In genomic region chr3:18968120-18968519, GRCh38 we compare ENCODE assay signal across 14 cellular contexts.
DNase-seq lines count a peak whose midpoint lies in the region; ATAC-seq and TF ChIP-seq lines count a peak whose summit lies in the region.
"Had no signal": no experiment of that assay in that cellular context is flagged by ENCODE, and none has a peak within 500 bp of the region (broad histone marks: within the 10 kb centered on the region; RNA-seq: fewer than 3 reads in every experiment).

No MANE protein-coding gene starts in this region.

- no peak overlapping the region for H2AK5ac ChIP-seq in trophoblast cell (ENCODE audit: low read length)

- no peak overlapping the region for H2BK12ac ChIP-seq in trophoblast cell (ENCODE audit: low read length)

- H3K4ac ChIP-seq in trophoblast cell (ENCODE audit: low read depth, low read length) = no peak overlapping the region

- no peak overlapping the region for H3K9ac ChIP-seq in DND-41 (ENCODE audit: low read depth, low read length)
- no peak overlapping the region for H3K9ac ChIP-seq in trophoblast cell (ENCODE audit: low read length)

- H3K36me3 ChIP-seq in DND-41 (ENCODE audit: insufficient read depth, low read length) = no peaks in the 10 kb centered on the region
- no peaks in the 10 kb centered on the region for H3K36me3 ChIP-seq in OCI-LY7 (ENCODE audit: insufficient read depth, low read length)
- no peaks in the 10 kb centered on the region for H3K36me3 ChIP-seq in trophoblast cell (ENCODE audit: control insufficient read depth in 1 of 2, insufficient read depth in 2 of 2, low read length in 2 of 2)
- no peaks in the 10 kb centered on the region for H3K36me3 ChIP-seq in GM23338 (ENCODE audit: insufficient read depth)

- H2AFZ ChIP-seq in DND-41 (ENCODE audit: low read depth, low read length) (0 out of 2 replicates have a peak overlapping the region, but pooled peaks have one; percentile 11), OCI-LY7 (ENCODE audit: low read length) (peak overlapping the region; percentile 55), trophoblast cell (ENCODE audit: insufficient read depth, low read length, poor library complexity) (no peak overlapping the region), GM23338 (no peak overlapping the region)

- H3K79me2 ChIP-seq in DND-41 (ENCODE audit: insufficient read depth, low read length) (no peaks in the 10 kb centered on the region), OCI-LY7 (ENCODE audit: insufficient read depth, low read depth, low read length) (no peaks in the 10 kb centered on the region), trophoblast cell (ENCODE audit: control insufficient read depth, insufficient read depth, low read length, poor library complexity) (no peaks in the 10 kb centered on the region), GM23338 (replicated peaks; ENCODE audit: insufficient read depth) (no peaks in the 10 kb centered on the region)

- ATAC-seq in DND-41 (ENCODE audit: insufficient read depth, low read depth) = no peak
- no peak for ATAC-seq in GM23338
- ATAC-seq: HCT116 had no signal

- H3K4me3 Mint-ChIP-seq in GM23338 = no peak overlapping the region
- H3K4me3 Mint-ChIP-seq: B cell; CD4-positive, alpha-beta T cell had no signal

- H3K27me3 ChIP-seq in DND-41 (ENCODE audit: insufficient read depth, low read length, poor library complexity) (no peaks in the 10 kb centered on the region), trophoblast cell (ENCODE audit: insufficient read depth, low read length) (no peaks in the 10 kb centered on the region), GM23338 (ENCODE audit: insufficient read depth) (no peaks in the 10 kb centered on the region)

- no peak overlapping the region for H3K27ac Mint-ChIP-seq in GM23338
- H3K27ac Mint-ChIP-seq: B cell; CD4-positive, alpha-beta T cell had no signal

- TF ChIP-seq CTCF in DND-41 (IDR thresholded peaks at IDR 0.05; ENCODE audit: borderline replicate concordance, extremely low read depth, low read length, poor library complexity, severe bottlenecking) = no peak
- TF ChIP-seq CTCF in OCI-LY7 (conservative IDR thresholded peaks at IDR 0.05; ENCODE audit: low read length) = no peak
- no peak for TF ChIP-seq CTCF in epithelial cell of esophagus (IDR thresholded peaks at IDR 0.05; ENCODE audit: insufficient read depth, low read depth, low read length, missing control alignments)
- no peak for TF ChIP-seq CTCF in GM23338 (conservative IDR thresholded peaks at IDR 0.05; ENCODE audit: low read depth in 2 of 2)

- peaks cover 10% of the 10 kb centered on the region; the same call in 2 of the 3 replicates for H3K9me3 Mint-ChIP-seq in GM23338

- no peak overlapping the region for H3K14ac ChIP-seq in trophoblast cell (ENCODE audit: low read length)

- H4K91ac ChIP-seq in trophoblast cell (ENCODE audit: low read depth, low read length) = no peak overlapping the region

- H3K23ac ChIP-seq in trophoblast cell (ENCODE audit: low read length) = no peak overlapping the region

- H3K4me3 ChIP-seq in DND-41 (ENCODE audit: low read depth in 1 of 2, low read length in 2 of 2) (no peak overlapping the region), OCI-LY7 (ENCODE audit: low read depth, low read length, poor library complexity, severe bottlenecking) (no peak overlapping the region), epithelial cell of esophagus (ENCODE audit: low read length) (no peak overlapping the region), trophoblast cell (ENCODE audit: low read depth, low read length) (no peak overlapping the region), GM23338 (no peak overlapping the region)

- H3K4me1 Mint-ChIP-seq in GM23338 = peaks cover 6% of the 10 kb centered on the region
- H3K4me1 Mint-ChIP-seq: B cell had no signal

- H3K79me1 ChIP-seq in trophoblast cell (ENCODE audit: low read length) = no peaks in the 10 kb centered on the region

- no peak overlapping the region for H4K12ac ChIP-seq in trophoblast cell (ENCODE audit: low read depth, low read length)

- H3K4me1 ChIP-seq in DND-41 (ENCODE audit: insufficient read depth, low read length) = peaks cover 26% of the 10 kb centered on the region
- no peaks in the 10 kb centered on the region for H3K4me1 ChIP-seq in OCI-LY7 (ENCODE audit: insufficient read depth, low read length, poor library complexity, severe bottlenecking)
- peaks cover 0 to 2% of the 10 kb centered on the region in 2 experiments for H3K4me1 ChIP-seq in trophoblast cell (ENCODE audit: control insufficient read depth in 1 of 2, insufficient read depth in 2 of 2, low read length in 2 of 2)
- no peaks in the 10 kb centered on the region; the same call in 1 of the 2 replicates for H3K4me1 ChIP-seq in GM23338 (ENCODE audit: insufficient read depth)

- H4K20me1 ChIP-seq in DND-41 (ENCODE audit: insufficient read depth, low read length) = no peaks in the 10 kb centered on the region
- no peaks in the 10 kb centered on the region for H4K20me1 ChIP-seq in OCI-LY7 (ENCODE audit: insufficient read depth, low read length)
- H4K20me1 ChIP-seq in GM23338 (replicated peaks; ENCODE audit: insufficient read depth) = no peaks in the 10 kb centered on the region

- H3K9me2 ChIP-seq in OCI-LY7 (ENCODE audit: insufficient read depth, low read length) (no peaks in the 10 kb centered on the region), GM23338 (ENCODE audit: insufficient read depth) (no peaks in the 10 kb centered on the region)

- H2BK5ac ChIP-seq in trophoblast cell (ENCODE audit: low read depth, low read length, poor library complexity) = no peak overlapping the region

- CTCF ChIA-PET in OCI-LY7 (lab: Charles Lee; ENCODE audit: unreplicated experiment) = no interaction called here

- intact Hi-C loops in OCI-LY7 (cut with micrococcal nuclease; ENCODE audit: unreplicated experiment) = no loop called here

- peaks cover 5% of the 10 kb centered on the region for H3K27me3 Mint-ChIP-seq in GM23338 (ENCODE audit: insufficient read depth, low read depth, poor library complexity)
- H3K27me3 Mint-ChIP-seq: B cell had no signal

- no peak overlapping the region for H2BK120ac ChIP-seq in trophoblast cell (ENCODE audit: insufficient read depth, low read length, poor library complexity)

- H3K18ac ChIP-seq in trophoblast cell (ENCODE audit: low read length) = no peak overlapping the region

- no CpG with 5 or more reads among the region's 3 CpGs for WGBS in trophoblast cell (ENCODE audit: extremely low coverage, insufficient coverage, insufficient read length)

- POLR2A ChIA-PET in OCI-LY7 (lab: Charles Lee) = interaction anchor here (0.6 to 0.7 kb wide), 2 partner anchors 11 to 177 kb away, joined by 3 to 5 read pairs; no protein-coding TSS in a partner anchor

- H3F3A ChIP-seq in GM23338 (replicated peaks; ENCODE audit: low read depth) = no peaks in the 10 kb centered on the region

- H3K4me2 ChIP-seq in DND-41 (ENCODE audit: insufficient read depth, low read length) = no peak overlapping the region
- H3K4me2 ChIP-seq in OCI-LY7 (ENCODE audit: low read length) = no peak overlapping the region
- no peak overlapping the region for H3K4me2 ChIP-seq in trophoblast cell (ENCODE audit: low read length)
- no peak overlapping the region for H3K4me2 ChIP-seq in GM23338

- peaks cover 10% of the 10 kb centered on the region; the same call in 2 of the 3 replicates for H3K36me3 Mint-ChIP-seq in GM23338 (ENCODE audit: low read depth)

- DNase-seq in DND-41 = no peak
- DNase-seq in OCI-LY7 (ENCODE audit: low spot score) = no peak
- DNase-seq in epithelial cell of esophagus (ENCODE audit: low read depth) = peak; percentile 27
- DNase-seq in trophoblast cell = peak; percentile 76 to 85
- no peak for DNase-seq in GM23338 (ENCODE audit: low spot score)
- no peak for DNase-seq in NCI-H446 treated with DMSO at 0.1 percent for 48 hours (lab: John Stamatoyannopoulos, UW)
- no peak for DNase-seq in AG08395 (ENCODE audit: low spot score)
- DNase-seq: ACHN; C1 segment of cervical spinal cord; Calu3; CD4-positive, alpha-beta T cell; DMS 273 treated with DMSO at 0.1 percent for 48 hours had no signal

- H3K27ac ChIP-seq in DND-41 (ENCODE audit: low read length) (no peak overlapping the region), OCI-LY7 (ENCODE audit: low read depth, low read length, poor library complexity, severe bottlenecking) (no peak overlapping the region), trophoblast cell (ENCODE audit: low read depth, low read length) (no peak overlapping the region), GM23338 (ENCODE audit: low read depth) (no peak overlapping the region)

- BruUV-seq in OCI-LY7 (replicated peaks; lab: Mats Ljungman, UMichigan) = no TSS peak

- no peak overlapping the region for H4K8ac ChIP-seq in trophoblast cell (ENCODE audit: low read depth, low read length)

- H3K9me3 ChIP-seq in DND-41 (ENCODE audit: insufficient read depth, low read length, severe bottlenecking) (peaks cover 10% of the 10 kb centered on the region), OCI-LY7 (ENCODE audit: low read length) (peaks cover 17% of the 10 kb centered on the region; the same call in 1 of the 2 replicates), trophoblast cell (ENCODE audit: insufficient read depth, low read depth, low read length) (no peaks in the 10 kb centered on the region)

TF ChIP-seq in GM23338, 12 proteins besides CTCF, POLR2A, EP300 and RAD21:
- no peak for TF ChIP-seq EZH2 (IDR thresholded peaks at IDR 0.05; ENCODE audit: low read depth, unreplicated experiment)
- TF ChIP-seq ZNF331 (CRISPR knock-in tag; IDR thresholded peaks at IDR 0.05; ENCODE audit: low read depth) = no peak
- TF ChIP-seq JUNB (IDR thresholded peaks at IDR 0.05; ENCODE audit: unreplicated experiment) = no peak
- TF ChIP-seq CREB1 (CRISPR knock-in tag; IDR thresholded peaks at IDR 0.05; ENCODE audit: low read depth) = no peak
- no peak for TF ChIP-seq EZH2phosphoT487 (IDR thresholded peaks at IDR 0.05; ENCODE audit: unreplicated experiment)

Comparison
In these comparisons a context has a peak if more than half of its experiments do, and no peak if none do; other contexts are left out.
1. DNase-seq: peak in epithelial cell of esophagus (single experiment) and trophoblast cell (2 of 2); none in DND-41 (single experiment), OCI-LY7 (single experiment), GM23338 (single experiment), NCI-H446 treated with DMSO at 0.1 percent for 48 hours (single experiment) and AG08395 (single experiment).
2. H2AFZ ChIP-seq: peak in DND-41 (single experiment) and OCI-LY7 (single experiment); none in trophoblast cell (single experiment) and GM23338 (single experiment).